ENCODE assay signal across 34 cellular contexts in genomic region chr6:151641028-151641427, GRCh38.
"Had no signal": no experiment of that assay in that cellular context is flagged by ENCODE, and none has a peak within 500 bp of the region (broad histone marks: within the 10 kb centered on the region; RNA-seq: fewer than 3 reads in every experiment).

No MANE protein-coding gene starts in this region.

- H3K9me3 ChIP-seq: MG63 had no signal

- H3K4me3 ChIP-seq: MG63 had no signal

- DNase-seq: Karpas-422, Kasumi-1, MG63, MM.1S, MV-4-11, NCI-H1048, NCI-H1092, NCI-H1092 treated with DMSO at 0.1 percent for 48 hours, NCI-H1105, NCI-H1105 treated with DMSO at 0.1 percent for 48 hours, NCI-H1417, NCI-H1417 treated with DMSO at 0.1 percent for 48 hours, NCI-H1436, NCI-H1436 treated with DMSO at 0.1 percent for 48 hours, NCI-H146, NCI-H1694, NCI-H187, NCI-H187 treated with DMSO at 0.1 percent for 48 hours, NCI-H1930, NCI-H2029, NCI-H2029 treated with DMSO at 0.1 percent for 48 hours, NCI-H2081, NCI-H2081 treated with DMSO at 0.1 percent for 48 hours, NCI-H2107, NCI-H2171, NCI-H2171 treated with DMSO at 0.1 percent for 48 hours, NCI-H2227 treated with DMSO at 0.1 percent for 48 hours, NCI-H226, NCI-H345, NCI-H446, NCI-H446 treated with DMSO at 0.1 percent for 48 hours, NCI-H510A, NCI-H510A treated with DMSO at 0.1 percent for 48 hours had no signal

- H3K9ac ChIP-seq: KMS-11 had no signal

- H3K36me3 ChIP-seq: MG63 had no signal

- H3K27me3 ChIP-seq: MG63 had no signal

- H3K4me2 ChIP-seq: KMS-11 had no signal

- H3K27ac ChIP-seq: KMS-11 had no signal
